Comparison of ENCODE assay signal across 19 cellular contexts in the genomic region with DNA sequence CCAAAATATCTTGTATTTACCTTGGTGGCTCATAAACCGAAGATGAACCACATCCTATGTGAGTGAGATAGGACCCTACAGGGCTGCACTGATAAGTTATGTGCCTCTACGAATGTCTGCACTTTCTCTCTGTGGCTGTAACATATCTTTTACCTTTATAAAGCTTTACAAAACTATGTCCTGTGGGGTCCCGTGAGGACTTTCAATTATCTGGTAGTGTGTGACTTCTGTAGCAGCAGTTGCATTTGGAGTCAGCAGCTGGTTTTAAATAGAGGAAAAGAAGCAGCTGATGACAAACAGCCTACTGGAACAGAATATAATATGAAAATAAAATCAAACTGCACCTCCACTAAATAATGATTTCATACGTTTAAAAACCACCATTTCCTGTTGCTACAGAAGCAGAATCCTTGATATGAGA.
"Had no signal": no experiment of that assay in that cellular context is flagged by ENCODE, and none has a peak within 500 bp of the region (broad histone marks: within the 10 kb centered on the region; RNA-seq: fewer than 3 reads in every experiment).

No MANE protein-coding gene starts in this region.

- H3K4me1 ChIP-seq: ascending aorta, breast epithelium, esophagus squamous epithelium, right lobe of liver had no signal

- H3K27ac ChIP-seq: ascending aorta, breast epithelium, esophagus squamous epithelium, right lobe of liver had no signal

- H3K4me2 ChIP-seq: SK-N-SH, smooth muscle cell had no signal

- H3K27me3 Mint-ChIP-seq: stimulated activated naive CD8-positive, alpha-beta T cell treated with anti-CD3 and anti-CD28 coated beads, Interleukin-15, Interleukin-2, amounts not matched to agents 100 ng/mL and 50 ng/mL, for 24 hours; type B pancreatic cell had no signal

- H3K9ac ChIP-seq: SK-N-SH had no signal

- H3K4me1 Mint-ChIP-seq: neural crest cell had no signal

- H3K36me3 ChIP-seq: ascending aorta, breast epithelium, esophagus squamous epithelium, right lobe of liver had no signal

- H3K36me3 Mint-ChIP-seq: type B pancreatic cell had no signal

- H3K27me3 ChIP-seq: ascending aorta, breast epithelium, esophagus squamous epithelium, right lobe of liver had no signal

- H3K4me3 ChIP-seq: ascending aorta, breast epithelium, esophagus squamous epithelium, right lobe of liver, smooth muscle cell had no signal

- H3K4me3 Mint-ChIP-seq: neural crest cell, type B pancreatic cell had no signal

- DNase-seq: activated CD4-positive, alpha-beta T cell treated with anti-CD3 and anti-CD28 coated beads for 1 hour; activated T-cell treated with anti-CD3 and anti-CD28 coated beads for 4 hours; cerebellar nuclear complex; effector CD8-positive, alpha-beta T cell; esophagus squamous epithelium; foreskin fibroblast; mesendoderm; right lobe of liver; SK-N-SH; stimulated activated CD4-positive, alpha-beta T cell treated with anti-CD3 and anti-CD28 coated beads, Interleukin-4, amount 100 ng/mL, for 4 hours; stimulated activated CD8-positive, alpha-beta memory T cell treated with anti-CD3 and anti-CD28 coated beads, Interleukin-4, amount 100 ng/mL, for 48 hours; T-helper 1 cell had no signal

- H3K9me3 Mint-ChIP-seq: activated T-helper 2 cell treated with anti-CD3 and anti-CD28 coated beads, Interferon-gamma antibody, Interleukin-2, Interleukin-4, amounts not matched to agents 10 μg/mL and 5 μg/mL and 100 μg/mL, durations not matched to agents 14 hours and 24 hours and 36 hours; type B pancreatic cell had no signal

- H3K9me3 ChIP-seq: ascending aorta, esophagus squamous epithelium, right lobe of liver, SK-N-SH had no signal

- ATAC-seq: right lobe of liver had no signal

- H3K27ac Mint-ChIP-seq: activated T-helper 2 cell treated with anti-CD3 and anti-CD28 coated beads, Interferon-gamma antibody, Interleukin-2, Interleukin-4, amounts not matched to agents 10 μg/mL and 5 μg/mL and 100 μg/mL, durations not matched to agents 14 hours and 24 hours and 36 hours; stimulated activated naive CD8-positive, alpha-beta T cell treated with anti-CD3 and anti-CD28 coated beads, Interleukin-15, Interleukin-2, amounts not matched to agents 100 ng/mL and 50 ng/mL, for 24 hours; type B pancreatic cell had no signal

- H3K9me2 ChIP-seq: SK-N-SH had no signal
